In genomic region chr11:78079232-78080083, GRCh38 we compare ENCODE assay signal across 8 cellular contexts. TPM values are rescaled to one million over a fixed set of nuclear protein-coding genes. Genes with fewer than 3 reads are reported as not detected.
A peak's percentile ranks its signal among the peaks of the same experiment; 100 is the strongest.
DNase-seq lines count a peak whose midpoint lies in the region; ATAC-seq and TF ChIP-seq lines count a peak whose summit lies in the region.

NDUFC2 (minus strand) TSS chr11:78079862; CDS start chr11:78079744, 118 bp downstream.

- no peaks in the 10 kb centered on the region for H3K27me3 ChIP-seq in aorta (ENCODE audit: control insufficient read depth in 1 of 2, insufficient read depth in 2 of 2, low read length in 1 of 2)

- peak; percentile 81 for TF ChIP-seq POLR2A in GM15510 (IDR thresholded peaks at IDR 0.05; ENCODE audit: borderline replicate concordance, extremely low read depth, insufficient read length)

- DNase-seq in NCI-H146 (lab: John Stamatoyannopoulos, UW) (peak; percentile 84), T-helper 9 cell (peak; percentile 52), astrocyte of the hippocampus (ENCODE audit: low read depth, low spot score) (peak; percentile 94), hippocampal formation (lab: John Stamatoyannopoulos, UW) (peak; percentile 68 to 77), retina (peak; percentile 94), aorta (peak; percentile 86 to 93)

- H3K4me3 ChIP-seq in aorta (ENCODE audit: low read length in 2 of 2) = peak within 1 kb of the TSS; percentile 72 to 96

- intact Hi-C loops in aorta (cut with DNase I) = no loop called here

- peaks cover 0 to 9% of the 10 kb centered on the region in 2 donors for H3K4me1 ChIP-seq in aorta (ENCODE audit: control insufficient read depth in 1 of 2, insufficient read depth in 2 of 2, low read length in 2 of 2)

- H3K27ac ChIP-seq in aorta (ENCODE audit: low read depth in 1 of 2, low read length in 2 of 2) = peak within 1 kb of the TSS; percentile 63 to 69

- no peaks in the 10 kb centered on the region for H3K36me3 ChIP-seq in aorta (ENCODE audit: control insufficient read depth in 1 of 2, insufficient read depth in 2 of 2, low read length in 1 of 2)

- H3K9me3 ChIP-seq in aorta (ENCODE audit: control insufficient read depth, low read length) = no peaks in the 10 kb centered on the region

- WGBS in aorta, 2 donors = 0% methylated on average over 61 to 68 of the region's 68 CpGs

- peak; percentile 80 for ATAC-seq in HG02840 (IDR thresholded peaks at IDR 0.05; ENCODE audit: low FRiP score, unreplicated experiment)
- peak; percentile 98 for ATAC-seq in aorta (ENCODE audit: low FRiP score)

RNA-seq across cellular contexts. Expression of gene NDUFC2, which starts in this region (rescaled TPM):
- total RNA-seq in aorta = 100 to 1,000 TPM; 105 to 154 TPM
- polyA plus RNA-seq in aorta = 100 to 1,000 TPM; 138 to 174 TPM

Comparison
In these comparisons a context has a peak if more than half of its experiments do, and no peak if none do; other contexts are left out.
1. Peak in every context shown above with its lines: DNase-seq, ATAC-seq, H3K4me3 ChIP-seq and H3K27ac ChIP-seq.